8 cellular contexts compared by ENCODE assay signal in genomic region chr11:14380947-14381555, GRCh38. TPM values are rescaled to one million over a fixed set of nuclear protein-coding genes. Genes with fewer than 3 reads are reported as not detected.
DNase-seq lines count a peak whose midpoint lies in the region; ATAC-seq, FAIRE-seq and TF ChIP-seq lines count a peak whose summit lies in the region.

No MANE protein-coding gene starts in this region.

- peak; percentile 49 for DNase-seq in NCI-H2196 (lab: John Stamatoyannopoulos, UW; ENCODE audit: unreplicated experiment)
- no peak for DNase-seq in NCI-H2196 treated with DMSO at 0.1 percent for 48 hours (lab: John Stamatoyannopoulos, UW; ENCODE audit: unreplicated experiment)
- DNase-seq in OCI-M1 (lab: John Stamatoyannopoulos, UW), result peak; percentile 17
- peak; percentile 57 for DNase-seq in activated naive CD4-positive, alpha-beta T cell treated with anti-CD3 and anti-CD28 coated beads, Interleukin-2, amount 10 ng/mL, durations not matched to agents 7 days and 5 days
- peak; percentile 74 for DNase-seq in frontal cortex (ENCODE audit: low spot score in 2 of 2)
- DNase-seq in tibial artery, result peak; percentile 76 to 91

- CTCF ChIA-PET in activated naive CD4-positive, alpha-beta T cell treated with anti-CD3 and anti-CD28 coated beads, Interleukin-2, amount 10 ng/mL, durations not matched to agents 7 days and 5 days (lab: Charles Lee), result interaction anchor here (1.1 kb wide), 2 partner anchors 36 to 80 kb away, joined by 3 to 4 read pairs; no protein-coding TSS in a partner anchor

- intact Hi-C loops in tibial artery (cut with DNase I; ENCODE audit: low total_unique reads), result no loop called here

- H3K9me2 ChIP-seq in neural cell (ENCODE audit: insufficient read depth, low read length), result no peaks in the 10 kb centered on the region

- no peaks in the 10 kb centered on the region for H3F3A ChIP-seq in neural cell (ENCODE audit: insufficient read depth, low read length, poor library complexity, severe bottlenecking)

- peaks cover 44% of the 10 kb centered on the region for H3K27me3 ChIP-seq in neural cell (ENCODE audit: insufficient read depth, low read depth, low read length)
- H3K27me3 ChIP-seq in tibial artery, result no peaks in the 10 kb centered on the region

- H3K36me3 Mint-ChIP-seq in activated naive CD4-positive, alpha-beta T cell treated with anti-CD3 and anti-CD28 coated beads, Interleukin-2, amount 10 ng/mL, durations not matched to agents 7 days and 5 days, result no peaks in the 10 kb centered on the region

- no peaks in the 10 kb centered on the region for H3K9me3 ChIP-seq in neural cell (ENCODE audit: low read length)
- H3K9me3 ChIP-seq in tibial artery, result no peaks in the 10 kb centered on the region

- H3K27me3 Mint-ChIP-seq in activated naive CD4-positive, alpha-beta T cell treated with anti-CD3 and anti-CD28 coated beads, Interleukin-2, amount 10 ng/mL, durations not matched to agents 7 days and 5 days, result peaks cover 41% of the 10 kb centered on the region

- H3K4me2 ChIP-seq in neural cell (ENCODE audit: low read length), result peak overlapping the region; percentile 66

- TF ChIP-seq CTCF in neural cell (IDR thresholded peaks at IDR 0.05; ENCODE audit: poor library complexity, severe bottlenecking), result no peak
- TF ChIP-seq CTCF in tibial artery (IDR thresholded peaks at IDR 0.05), result no peak

- ATAC-seq in HG02973 (IDR thresholded peaks at IDR 0.05; ENCODE audit: unreplicated experiment), result peak; percentile 67

- H3K27ac ChIP-seq in neural cell (ENCODE audit: low read length) (no peak overlapping the region), tibial artery (peak overlapping the region; percentile 78 to 82)

- H3K9ac ChIP-seq in neural cell (ENCODE audit: low read length), result peak overlapping the region; percentile 54

- H3K4me1 Mint-ChIP-seq in activated naive CD4-positive, alpha-beta T cell treated with anti-CD3 and anti-CD28 coated beads, Interleukin-2, amount 10 ng/mL, durations not matched to agents 7 days and 5 days, result peaks cover 19% of the 10 kb centered on the region

- no peaks in the 10 kb centered on the region for H3K79me2 ChIP-seq in neural cell (replicated peaks; ENCODE audit: insufficient read depth, low read length)

- peaks cover 0 to 36% (median 9%) of the 10 kb centered on the region in 4 donors for H3K4me1 ChIP-seq in tibial artery

- no peak for TF ChIP-seq RAD21 in neural cell (conservative IDR thresholded peaks at IDR 0.05)

- H3K4me3 Mint-ChIP-seq in activated naive CD4-positive, alpha-beta T cell treated with anti-CD3 and anti-CD28 coated beads, Interleukin-2, amount 10 ng/mL, durations not matched to agents 7 days and 5 days, result peak overlapping the region; percentile 69

- H2AFZ ChIP-seq in neural cell (ENCODE audit: low read depth, low read length), result no peak overlapping the region

- H3K36me3 ChIP-seq in neural cell (ENCODE audit: insufficient read depth, low read length) (no peaks in the 10 kb centered on the region), tibial artery (no peaks in the 10 kb centered on the region)

- H3K9me3 Mint-ChIP-seq in activated naive CD4-positive, alpha-beta T cell treated with anti-CD3 and anti-CD28 coated beads, Interleukin-2, amount 10 ng/mL, durations not matched to agents 7 days and 5 days, result peaks cover 2% of the 10 kb centered on the region

- FAIRE-seq in frontal cortex (lab: Jason Lieb, UNC), result no peak

- H4K20me1 ChIP-seq in neural cell (ENCODE audit: insufficient read depth), result no peaks in the 10 kb centered on the region

- no peak for TF ChIP-seq EP300 in neural cell (conservative IDR thresholded peaks at IDR 0.05; ENCODE audit: poor library complexity, severe bottlenecking)

- peak overlapping the region; percentile 42 for H3K27ac Mint-ChIP-seq in activated naive CD4-positive, alpha-beta T cell treated with anti-CD3 and anti-CD28 coated beads, Interleukin-2, amount 10 ng/mL, durations not matched to agents 7 days and 5 days

- H3K4me3 ChIP-seq in neural cell (ENCODE audit: low read length) (peak overlapping the region; percentile 74), tibial artery (peak overlapping the region; percentile 52 to 65)

TF ChIP-seq in neural cell, 6 proteins besides CTCF, POLR2A, EP300 and RAD21:
- peak; percentile 61 for TF ChIP-seq POLR2AphosphoS5 (IDR thresholded peaks at IDR 0.05)
- TF ChIP-seq SMC3 (conservative IDR thresholded peaks at IDR 0.05; ENCODE audit: poor library complexity), result no peak
- TF ChIP-seq MXI1 (conservative IDR thresholded peaks at IDR 0.05; ENCODE audit: poor library complexity, severe bottlenecking), result peak; percentile 40
- no peak for TF ChIP-seq REST (IDR thresholded peaks at IDR 0.05; ENCODE audit: borderline replicate concordance)

RNA-seq across cellular contexts. Expression of gene RRAS2, which starts 22.1 kb away (rescaled TPM):
- total RNA-seq in frontal cortex, result 58.3 TPM
- polyA plus RNA-seq in neural cell, result 47.3 and 49.4 TPM in 2 replicates
- 73.3 and 76.6 TPM in 2 replicates for polyA minus RNA-seq in neural cell
